8 cellular contexts compared by ENCODE assay signal in the genomic region with DNA sequence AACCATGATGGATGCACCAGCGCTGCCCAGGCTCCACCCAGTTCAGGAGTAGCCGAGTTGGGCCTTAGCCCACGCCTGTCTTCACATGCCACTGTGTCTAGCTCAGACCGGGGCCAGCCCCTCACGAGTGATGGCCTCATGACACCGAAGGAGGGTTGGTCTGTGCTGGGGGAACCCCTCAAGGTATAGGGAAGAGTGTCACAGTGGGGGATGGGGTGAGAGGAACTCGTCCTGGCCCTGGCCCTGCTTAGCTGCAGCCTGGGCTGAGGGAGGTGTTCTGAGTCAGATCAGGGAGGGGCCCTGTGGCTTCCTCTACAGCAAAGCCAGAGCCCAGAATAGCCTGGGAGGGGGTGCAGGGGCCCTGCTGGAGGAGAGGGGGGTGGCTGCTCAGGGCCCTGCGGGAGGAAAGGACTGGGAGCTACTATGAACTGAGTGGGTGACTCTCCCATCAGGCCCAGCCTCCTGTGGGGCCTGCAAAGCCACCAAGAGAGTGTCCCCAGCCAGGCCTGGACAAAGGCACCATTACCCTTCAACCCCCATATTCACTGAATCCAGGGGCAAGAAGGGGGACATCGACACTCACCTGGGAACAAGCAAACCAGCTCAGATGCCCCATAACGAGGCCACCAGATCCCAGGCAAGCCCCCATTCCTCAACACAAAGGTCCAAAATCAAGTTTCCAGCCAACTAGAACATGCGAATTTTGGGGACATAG. TPM values are rescaled to one million over a fixed set of nuclear protein-coding genes. Genes with fewer than 3 reads are reported as not detected.
A peak's percentile ranks its signal among the peaks of the same experiment; 100 is the strongest.
DNase-seq lines count a peak whose midpoint lies in the region; ATAC-seq and TF ChIP-seq lines count a peak whose summit lies in the region.

No MANE protein-coding gene starts in this region.

- ATAC-seq in GM19438 (IDR thresholded peaks at IDR 0.05; ENCODE audit: low read depth, unreplicated experiment) (peak; percentile 80), HG03378 (IDR thresholded peaks at IDR 0.05; ENCODE audit: unreplicated experiment) (peak; percentile 85), heart right ventricle (peak; percentile 49 to 86 (median 77)), upper lobe of left lung (ENCODE audit: low FRiP score in 2 of 2) (peak; percentile 39 to 55)

- TF ChIP-seq CTCF in heart right ventricle (IDR thresholded peaks at IDR 0.05) = no peak
- TF ChIP-seq CTCF in upper lobe of left lung (IDR thresholded peaks at IDR 0.05) = no peak
- TF ChIP-seq CTCF in thyroid gland (IDR thresholded peaks at IDR 0.05) = no peak

- TF ChIP-seq EP300 in upper lobe of left lung (IDR thresholded peaks at IDR 0.05) = no peak

- no peak for TF ChIP-seq POLR2A in upper lobe of left lung (IDR thresholded peaks at IDR 0.05)
- no peak for TF ChIP-seq POLR2A in thyroid gland (IDR thresholded peaks at IDR 0.05)

- H3K36me3 ChIP-seq in heart right ventricle (no peaks in the 10 kb centered on the region), upper lobe of left lung (no peaks in the 10 kb centered on the region), thyroid gland (no peaks in the 10 kb centered on the region)

- intact Hi-C loops in heart right ventricle (cut with DNase I) = no loop called here
- intact Hi-C loops in thyroid gland (cut with DNase I) = no loop called here

- DNase-seq in ELR (ENCODE audit: low read depth) (peak; percentile 16), T-helper 9 cell (peak; percentile 12), heart right ventricle (peak; percentile 30 to 35), upper lobe of left lung (peak in 1 of 2 donors; percentile 43), NCI-H1694 treated with DMSO at 0.1 percent for 48 hours (lab: John Stamatoyannopoulos, UW) (no peak), thyroid gland (no peak)

- 57 to 61% methylated on average over 11 of the region's 11 CpGs for WGBS in heart right ventricle, 2 donors
- 47 to 61% methylated on average over 8 to 11 of the region's 11 CpGs for WGBS in upper lobe of left lung, 2 donors
- 60 to 72% methylated on average over 10 to 11 of the region's 11 CpGs for WGBS in thyroid gland, 2 donors

- H3K27me3 ChIP-seq in heart right ventricle (peaks cover 0 to 29% (median 10%) of the 10 kb centered on the region in 7 donors), upper lobe of left lung (no peaks in the 10 kb centered on the region), thyroid gland (no peaks in the 10 kb centered on the region)

- H3K4me3 ChIP-seq in heart right ventricle = no peak overlapping the region
- no peak overlapping the region for H3K4me3 ChIP-seq in upper lobe of left lung
- no peak overlapping the region for H3K4me3 ChIP-seq in thyroid gland (replicated peaks in 1 of 3)

- peaks cover 0 to 14% (median 2%) of the 10 kb centered on the region in 9 donors for H3K4me1 ChIP-seq in heart right ventricle
- peaks cover 0 to 5% (median 2%) of the 10 kb centered on the region in 4 donors for H3K4me1 ChIP-seq in upper lobe of left lung
- no peaks in the 10 kb centered on the region for H3K4me1 ChIP-seq in thyroid gland

- peak overlapping the region in 1 of 10 donors; percentile 38 for H3K27ac ChIP-seq in heart right ventricle
- no peak overlapping the region for H3K27ac ChIP-seq in upper lobe of left lung
- no peak overlapping the region for H3K27ac ChIP-seq in thyroid gland

- H3K9me3 ChIP-seq in heart right ventricle (no peaks in the 10 kb centered on the region), upper lobe of left lung (no peaks in the 10 kb centered on the region), thyroid gland (no peaks in the 10 kb centered on the region)

RNA-seq across cellular contexts. Expression of gene IGLL5, which starts 41.2 kb away (rescaled TPM):
- total RNA-seq in heart right ventricle = 1 to 10 TPM in 2 of 10 donors, under 1 TPM in 4, not detected in 4; 0.26 to 4.4 (median 0.75) TPM
- polyA plus RNA-seq in heart right ventricle = under 1 TPM in 1 of 2 donors, not detected in 1; 0.32 TPM
- 10 to 100 TPM in 4 of 6 donors, 1 to 10 TPM in 2; 4.3 to 58.5 (median 21.5) TPM for total RNA-seq in upper lobe of left lung
- total RNA-seq in thyroid gland = 10 to 100 TPM in 1 of 4 donors, 1 to 10 TPM in 1, not detected in 2; 1.8 to 15.7 TPM

Comparison
In these comparisons a context has a peak if more than half of its experiments do, and no peak if none do; other contexts are left out.
1. DNase-seq: peak in ELR (single experiment), T-helper 9 cell (single experiment) and heart right ventricle (2 of 2); none in NCI-H1694 treated with DMSO at 0.1 percent for 48 hours (single experiment) and thyroid gland (0 of 2).
2. Peak in every context shown above with its lines, with median percentiles within 50 percentile points of each other: ATAC-seq.